1 cellular context compared by ENCODE assay signal in the genomic region with DNA sequence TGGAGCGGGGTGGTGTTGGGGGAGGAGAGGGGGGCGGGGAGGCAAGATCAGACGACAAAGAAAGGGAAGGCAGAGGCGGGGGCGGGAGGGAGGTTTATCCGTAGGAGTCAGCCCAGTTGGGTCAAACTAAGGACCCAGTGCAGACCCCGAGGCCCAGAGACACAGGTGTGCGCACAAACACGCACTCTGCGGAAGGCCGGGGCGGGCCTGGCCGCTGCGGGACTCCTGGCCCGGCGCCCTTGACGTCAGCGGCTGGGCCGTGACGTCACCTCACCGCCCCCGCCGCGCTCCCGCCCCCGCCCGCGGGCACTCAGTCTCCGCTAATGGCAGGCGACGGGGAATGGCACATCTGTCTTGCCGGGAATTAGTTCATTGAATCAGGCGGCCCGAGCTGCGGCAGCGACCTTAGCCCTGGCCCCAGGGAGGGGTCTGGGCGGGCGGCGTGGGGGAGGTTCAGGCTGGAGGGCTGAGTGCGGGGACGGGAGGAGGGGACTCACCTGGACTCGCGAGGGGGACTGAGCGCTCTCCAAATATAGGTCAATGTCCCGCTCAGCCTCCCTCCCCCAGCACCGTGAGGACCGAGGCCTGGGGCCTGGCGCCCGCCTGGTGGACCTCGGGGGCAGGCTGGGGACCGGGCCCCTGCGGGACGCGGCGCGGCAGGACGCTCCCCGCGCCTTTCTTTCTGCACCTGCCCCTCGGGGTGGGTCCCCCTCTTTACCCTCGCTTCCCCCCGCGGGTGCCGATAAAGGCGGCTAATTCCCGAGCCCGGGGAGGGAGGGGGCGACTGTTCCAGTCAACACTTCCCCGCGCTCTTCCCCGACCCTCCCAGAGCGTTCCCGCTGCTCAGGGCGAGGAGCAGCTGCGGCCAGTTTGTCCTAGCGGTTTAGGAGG.
TF ChIP-seq lines count a peak whose summit lies in the region.

No MANE protein-coding gene starts in this region.

TF ChIP-seq in GM23338, 12 proteins besides CTCF, POLR2A, EP300 and RAD21 (continued from another document):
- TF ChIP-seq, protein P1, sequence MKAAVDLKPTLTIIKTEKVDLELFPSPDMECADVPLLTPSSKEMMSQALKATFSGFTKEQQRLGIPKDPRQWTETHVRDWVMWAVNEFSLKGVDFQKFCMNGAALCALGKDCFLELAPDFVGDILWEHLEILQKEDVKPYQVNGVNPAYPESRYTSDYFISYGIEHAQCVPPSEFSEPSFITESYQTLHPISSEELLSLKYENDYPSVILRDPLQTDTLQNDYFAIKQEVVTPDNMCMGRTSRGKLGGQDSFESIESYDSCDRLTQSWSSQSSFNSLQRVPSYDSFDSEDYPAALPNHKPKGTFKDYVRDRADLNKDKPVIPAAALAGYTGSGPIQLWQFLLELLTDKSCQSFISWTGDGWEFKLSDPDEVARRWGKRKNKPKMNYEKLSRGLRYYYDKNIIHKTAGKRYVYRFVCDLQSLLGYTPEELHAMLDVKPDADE (IDR thresholded peaks at IDR 0.05), result no peak
- TF ChIP-seq NANOG (IDR thresholded peaks at IDR 0.05; ENCODE audit: borderline replicate concordance) (no peak), CREB1 (CRISPR knock-in tag; IDR thresholded peaks at IDR 0.05; ENCODE audit: low read depth) (peak; percentile 98), EZH2phosphoT487 (IDR thresholded peaks at IDR 0.05; ENCODE audit: unreplicated experiment) (peak; percentile 36), JUNB (IDR thresholded peaks at IDR 0.05; ENCODE audit: unreplicated experiment) (no peak), EZH2 (IDR thresholded peaks at IDR 0.05; ENCODE audit: low read depth, unreplicated experiment) (peak; percentile 7), ZNF114 (CRISPR knock-in tag; IDR thresholded peaks at IDR 0.05) (no peak), POLR2AphosphoS5 (IDR thresholded peaks at IDR 0.05; ENCODE audit: low read depth) (0 out of 2 replicates have a peak, but pooled peaks have one; percentile 19)
- TF ChIP-seq, protein P2, sequence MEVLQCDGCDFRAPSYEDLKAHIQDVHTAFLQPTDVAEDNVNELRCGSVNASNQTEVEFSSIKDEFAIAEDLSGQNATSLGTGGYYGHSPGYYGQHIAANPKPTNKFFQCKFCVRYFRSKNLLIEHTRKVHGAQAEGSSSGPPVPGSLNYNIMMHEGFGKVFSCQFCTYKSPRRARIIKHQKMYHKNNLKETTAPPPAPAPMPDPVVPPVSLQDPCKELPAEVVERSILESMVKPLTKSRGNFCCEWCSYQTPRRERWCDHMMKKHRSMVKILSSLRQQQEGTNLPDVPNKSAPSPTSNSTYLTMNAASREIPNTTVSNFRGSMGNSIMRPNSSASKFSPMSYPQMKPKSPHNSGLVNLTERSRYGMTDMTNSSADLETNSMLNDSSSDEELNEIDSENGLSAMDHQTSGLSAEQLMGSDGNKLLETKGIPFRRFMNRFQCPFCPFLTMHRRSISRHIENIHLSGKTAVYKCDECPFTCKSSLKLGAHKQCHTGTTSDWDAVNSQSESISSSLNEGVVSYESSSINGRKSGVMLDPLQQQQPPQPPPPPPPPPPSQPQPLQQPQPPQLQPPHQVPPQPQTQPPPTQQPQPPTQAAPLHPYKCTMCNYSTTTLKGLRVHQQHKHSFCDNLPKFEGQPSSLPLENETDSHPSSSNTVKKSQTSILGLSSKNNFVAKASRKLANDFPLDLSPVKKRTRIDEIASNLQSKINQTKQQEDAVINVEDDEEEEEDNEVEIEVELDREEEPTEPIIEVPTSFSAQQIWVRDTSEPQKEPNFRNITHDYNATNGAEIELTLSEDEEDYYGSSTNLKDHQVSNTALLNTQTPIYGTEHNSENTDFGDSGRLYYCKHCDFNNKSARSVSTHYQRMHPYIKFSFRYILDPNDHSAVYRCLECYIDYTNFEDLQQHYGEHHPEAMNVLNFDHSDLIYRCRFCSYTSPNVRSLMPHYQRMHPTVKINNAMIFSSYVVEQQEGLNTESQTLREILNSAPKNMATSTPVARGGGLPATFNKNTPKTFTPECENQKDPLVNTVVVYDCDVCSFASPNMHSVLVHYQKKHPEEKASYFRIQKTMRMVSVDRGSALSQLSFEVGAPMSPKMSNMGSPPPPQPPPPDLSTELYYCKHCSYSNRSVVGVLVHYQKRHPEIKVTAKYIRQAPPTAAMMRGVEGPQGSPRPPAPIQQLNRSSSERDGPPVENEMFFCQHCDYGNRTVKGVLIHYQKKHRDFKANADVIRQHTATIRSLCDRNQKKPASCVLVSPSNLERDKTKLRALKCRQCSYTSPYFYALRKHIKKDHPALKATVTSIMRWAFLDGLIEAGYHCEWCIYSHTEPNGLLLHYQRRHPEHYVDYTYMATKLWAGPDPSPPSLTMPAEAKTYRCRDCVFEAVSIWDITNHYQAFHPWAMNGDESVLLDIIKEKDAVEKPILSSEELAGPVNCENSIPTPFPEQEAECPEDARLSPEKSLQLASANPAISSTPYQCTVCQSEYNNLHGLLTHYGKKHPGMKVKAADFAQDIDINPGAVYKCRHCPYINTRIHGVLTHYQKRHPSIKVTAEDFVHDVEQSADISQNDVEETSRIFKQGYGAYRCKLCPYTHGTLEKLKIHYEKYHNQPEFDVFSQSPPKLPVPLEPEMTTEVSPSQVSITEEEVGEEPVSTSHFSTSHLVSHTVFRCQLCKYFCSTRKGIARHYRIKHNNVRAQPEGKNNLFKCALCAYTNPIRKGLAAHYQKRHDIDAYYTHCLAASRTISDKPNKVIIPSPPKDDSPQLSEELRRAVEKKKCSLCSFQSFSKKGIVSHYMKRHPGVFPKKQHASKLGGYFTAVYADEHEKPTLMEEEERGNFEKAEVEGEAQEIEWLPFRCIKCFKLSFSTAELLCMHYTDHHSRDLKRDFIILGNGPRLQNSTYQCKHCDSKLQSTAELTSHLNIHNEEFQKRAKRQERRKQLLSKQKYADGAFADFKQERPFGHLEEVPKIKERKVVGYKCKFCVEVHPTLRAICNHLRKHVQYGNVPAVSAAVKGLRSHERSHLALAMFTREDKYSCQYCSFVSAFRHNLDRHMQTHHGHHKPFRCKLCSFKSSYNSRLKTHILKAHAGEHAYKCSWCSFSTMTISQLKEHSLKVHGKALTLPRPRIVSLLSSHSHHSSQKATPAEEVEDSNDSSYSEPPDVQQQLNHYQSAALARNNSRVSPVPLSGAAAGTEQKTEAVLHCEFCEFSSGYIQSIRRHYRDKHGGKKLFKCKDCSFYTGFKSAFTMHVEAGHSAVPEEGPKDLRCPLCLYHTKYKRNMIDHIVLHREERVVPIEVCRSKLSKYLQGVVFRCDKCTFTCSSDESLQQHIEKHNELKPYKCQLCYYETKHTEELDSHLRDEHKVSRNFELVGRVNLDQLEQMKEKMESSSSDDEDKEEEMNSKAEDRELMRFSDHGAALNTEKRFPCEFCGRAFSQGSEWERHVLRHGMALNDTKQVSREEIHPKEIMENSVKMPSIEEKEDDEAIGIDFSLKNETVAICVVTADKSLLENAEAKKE (CRISPR knock-in tag; IDR thresholded peaks at IDR 0.05), result no peak
- TF ChIP-seq, protein P3, sequence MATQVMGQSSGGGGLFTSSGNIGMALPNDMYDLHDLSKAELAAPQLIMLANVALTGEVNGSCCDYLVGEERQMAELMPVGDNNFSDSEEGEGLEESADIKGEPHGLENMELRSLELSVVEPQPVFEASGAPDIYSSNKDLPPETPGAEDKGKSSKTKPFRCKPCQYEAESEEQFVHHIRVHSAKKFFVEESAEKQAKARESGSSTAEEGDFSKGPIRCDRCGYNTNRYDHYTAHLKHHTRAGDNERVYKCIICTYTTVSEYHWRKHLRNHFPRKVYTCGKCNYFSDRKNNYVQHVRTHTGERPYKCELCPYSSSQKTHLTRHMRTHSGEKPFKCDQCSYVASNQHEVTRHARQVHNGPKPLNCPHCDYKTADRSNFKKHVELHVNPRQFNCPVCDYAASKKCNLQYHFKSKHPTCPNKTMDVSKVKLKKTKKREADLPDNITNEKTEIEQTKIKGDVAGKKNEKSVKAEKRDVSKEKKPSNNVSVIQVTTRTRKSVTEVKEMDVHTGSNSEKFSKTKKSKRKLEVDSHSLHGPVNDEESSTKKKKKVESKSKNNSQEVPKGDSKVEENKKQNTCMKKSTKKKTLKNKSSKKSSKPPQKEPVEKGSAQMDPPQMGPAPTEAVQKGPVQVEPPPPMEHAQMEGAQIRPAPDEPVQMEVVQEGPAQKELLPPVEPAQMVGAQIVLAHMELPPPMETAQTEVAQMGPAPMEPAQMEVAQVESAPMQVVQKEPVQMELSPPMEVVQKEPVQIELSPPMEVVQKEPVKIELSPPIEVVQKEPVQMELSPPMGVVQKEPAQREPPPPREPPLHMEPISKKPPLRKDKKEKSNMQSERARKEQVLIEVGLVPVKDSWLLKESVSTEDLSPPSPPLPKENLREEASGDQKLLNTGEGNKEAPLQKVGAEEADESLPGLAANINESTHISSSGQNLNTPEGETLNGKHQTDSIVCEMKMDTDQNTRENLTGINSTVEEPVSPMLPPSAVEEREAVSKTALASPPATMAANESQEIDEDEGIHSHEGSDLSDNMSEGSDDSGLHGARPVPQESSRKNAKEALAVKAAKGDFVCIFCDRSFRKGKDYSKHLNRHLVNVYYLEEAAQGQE (IDR thresholded peaks at IDR 0.05; ENCODE audit: unreplicated experiment), result no peak
